ENCODE assay signal across 22 cellular contexts in the genomic region with DNA sequence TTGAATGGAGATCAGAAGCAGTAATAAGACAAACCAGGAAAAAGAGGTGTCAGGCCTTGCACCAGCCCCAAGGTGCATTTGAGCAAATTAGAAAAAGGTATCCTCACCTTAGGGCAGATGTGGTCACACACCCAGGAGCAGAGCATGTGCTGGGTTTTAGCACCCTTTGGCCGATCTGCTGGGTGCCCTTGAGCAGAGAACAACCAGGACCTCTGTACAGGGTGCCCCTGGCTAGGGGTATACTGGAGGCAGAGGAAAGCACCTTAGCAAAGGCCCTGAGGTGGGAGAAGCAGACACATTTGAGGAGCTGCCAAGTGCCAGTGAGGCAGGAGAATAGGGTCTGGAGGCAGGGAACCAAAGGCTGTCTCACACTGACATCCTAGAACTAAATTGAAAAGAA.
DNase-seq lines count a peak whose midpoint lies in the region; ATAC-seq and TF ChIP-seq lines count a peak whose summit lies in the region.
"Had no signal": no experiment of that assay in that cellular context is flagged by ENCODE, and none has a peak within 500 bp of the region (broad histone marks: within the 10 kb centered on the region; RNA-seq: fewer than 3 reads in every experiment).

No MANE protein-coding gene starts in this region.

- no peaks in the 10 kb centered on the region for H3K9me2 ChIP-seq in GM23338 (ENCODE audit: insufficient read depth)

- no peaks in the 10 kb centered on the region for H3F3A ChIP-seq in GM23338 (replicated peaks; ENCODE audit: low read depth)

- no peaks in the 10 kb centered on the region for H3K27me3 Mint-ChIP-seq in GM23338 (ENCODE audit: insufficient read depth, low read depth, poor library complexity)
- H3K27me3 Mint-ChIP-seq: CD4-positive, alpha-beta T cell had no signal

- no peaks in the 10 kb centered on the region for H3K79me2 ChIP-seq in GM23338 (replicated peaks; ENCODE audit: insufficient read depth)

- DNase-seq in GM23338 (ENCODE audit: low spot score) (no peak), mucosa of descending colon (no peak), NCI-H2227 treated with DMSO at 0.1 percent for 48 hours (lab: John Stamatoyannopoulos, UW) (no peak), iPS-NIHi7 (ENCODE audit: extremely low spot score) (no peak)
- no peak for DNase-seq in stimulated activated CD4-positive, alpha-beta T cell treated with anti-CD3 and anti-CD28 coated beads, Interleukin-15, amount 100 ng/mL, for 24 hours
- DNase-seq: ACHN; CD4-positive, alpha-beta T cell; DMS53; IMR-90; Karpas-422; MM.1S; NCI-H1092 treated with DMSO at 0.1 percent for 48 hours; NCI-H1694; NCI-H2107; NCI-H226; NCI-H524 treated with DMSO at 0.1 percent for 48 hours; Peyer's patch; Right ventricle myocardium superior had no signal

- no peaks in the 10 kb centered on the region for H3K27me3 ChIP-seq in GM23338 (ENCODE audit: insufficient read depth)
- H3K27me3 ChIP-seq: Peyer's patch had no signal

- ATAC-seq in GM23338 = no peak
- peak; percentile 8 for ATAC-seq in mucosa of descending colon

- no peak overlapping the region for H3K4me2 ChIP-seq in GM23338

- H3K4me3 ChIP-seq in GM23338 = no peak overlapping the region
- no peak overlapping the region for H3K4me3 ChIP-seq in mucosa of descending colon
- H3K4me3 ChIP-seq: HAP-1 had no signal

- H3K4me1 ChIP-seq in GM23338 (ENCODE audit: insufficient read depth) (no peaks in the 10 kb centered on the region), mucosa of descending colon (ENCODE audit: low read depth) (no peaks in the 10 kb centered on the region)
- H3K4me1 ChIP-seq: Peyer's patch had no signal

- no peaks in the 10 kb centered on the region for H3K36me3 ChIP-seq in GM23338 (ENCODE audit: insufficient read depth)
- no peaks in the 10 kb centered on the region for H3K36me3 ChIP-seq in mucosa of descending colon (ENCODE audit: low read depth)
- H3K36me3 ChIP-seq: HAP-1, Peyer's patch had no signal

- H3K27ac Mint-ChIP-seq in GM23338 = no peak overlapping the region
- H3K27ac Mint-ChIP-seq: B cell; CD4-positive, alpha-beta T cell had no signal

- H3K4me3 Mint-ChIP-seq in GM23338 = no peak overlapping the region
- H3K4me3 Mint-ChIP-seq: B cell; CD4-positive, alpha-beta T cell had no signal

- intact Hi-C loops in mucosa of descending colon (cut with DNase I, micrococcal nuclease) = no loop called here

- no peaks in the 10 kb centered on the region for H4K20me1 ChIP-seq in GM23338 (replicated peaks; ENCODE audit: insufficient read depth)

- TF ChIP-seq CTCF in GM23338 (conservative IDR thresholded peaks at IDR 0.05; ENCODE audit: low read depth in 2 of 2) = no peak
- no peak for TF ChIP-seq CTCF in mucosa of descending colon (IDR thresholded peaks at IDR 0.05)

- H3K9me3 Mint-ChIP-seq in GM23338 = no peaks in the 10 kb centered on the region
- H3K9me3 Mint-ChIP-seq: CD4-positive, alpha-beta T cell had no signal

- no peak overlapping the region for H3K27ac ChIP-seq in GM23338 (ENCODE audit: low read depth)
- peak overlapping the region; percentile 76 for H3K27ac ChIP-seq in cingulate gyrus (ENCODE audit: low read depth, low read length)
- H3K27ac ChIP-seq in temporal lobe (ENCODE audit: low read depth, low read length) = peak overlapping the region; percentile 90

- no peaks in the 10 kb centered on the region for H3K36me3 Mint-ChIP-seq in GM23338 (ENCODE audit: low read depth)

- H2AFZ ChIP-seq in GM23338 = peak overlapping the region; percentile 56; the same call in 1 of the 2 replicates

- H3K9me3 ChIP-seq in mucosa of descending colon = no peaks in the 10 kb centered on the region
- H3K9me3 ChIP-seq: HAP-1, Peyer's patch had no signal

- H3K4me1 Mint-ChIP-seq in GM23338 = peaks cover 6% of the 10 kb centered on the region; the same call in 2 of the 3 replicates
- H3K4me1 Mint-ChIP-seq: B cell had no signal

TF ChIP-seq in GM23338, 12 proteins besides CTCF, POLR2A, EP300 and RAD21 (continues in another document):
- TF ChIP-seq, protein P1, sequence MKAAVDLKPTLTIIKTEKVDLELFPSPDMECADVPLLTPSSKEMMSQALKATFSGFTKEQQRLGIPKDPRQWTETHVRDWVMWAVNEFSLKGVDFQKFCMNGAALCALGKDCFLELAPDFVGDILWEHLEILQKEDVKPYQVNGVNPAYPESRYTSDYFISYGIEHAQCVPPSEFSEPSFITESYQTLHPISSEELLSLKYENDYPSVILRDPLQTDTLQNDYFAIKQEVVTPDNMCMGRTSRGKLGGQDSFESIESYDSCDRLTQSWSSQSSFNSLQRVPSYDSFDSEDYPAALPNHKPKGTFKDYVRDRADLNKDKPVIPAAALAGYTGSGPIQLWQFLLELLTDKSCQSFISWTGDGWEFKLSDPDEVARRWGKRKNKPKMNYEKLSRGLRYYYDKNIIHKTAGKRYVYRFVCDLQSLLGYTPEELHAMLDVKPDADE (IDR thresholded peaks at IDR 0.05) = no peak
- TF ChIP-seq, protein P2, sequence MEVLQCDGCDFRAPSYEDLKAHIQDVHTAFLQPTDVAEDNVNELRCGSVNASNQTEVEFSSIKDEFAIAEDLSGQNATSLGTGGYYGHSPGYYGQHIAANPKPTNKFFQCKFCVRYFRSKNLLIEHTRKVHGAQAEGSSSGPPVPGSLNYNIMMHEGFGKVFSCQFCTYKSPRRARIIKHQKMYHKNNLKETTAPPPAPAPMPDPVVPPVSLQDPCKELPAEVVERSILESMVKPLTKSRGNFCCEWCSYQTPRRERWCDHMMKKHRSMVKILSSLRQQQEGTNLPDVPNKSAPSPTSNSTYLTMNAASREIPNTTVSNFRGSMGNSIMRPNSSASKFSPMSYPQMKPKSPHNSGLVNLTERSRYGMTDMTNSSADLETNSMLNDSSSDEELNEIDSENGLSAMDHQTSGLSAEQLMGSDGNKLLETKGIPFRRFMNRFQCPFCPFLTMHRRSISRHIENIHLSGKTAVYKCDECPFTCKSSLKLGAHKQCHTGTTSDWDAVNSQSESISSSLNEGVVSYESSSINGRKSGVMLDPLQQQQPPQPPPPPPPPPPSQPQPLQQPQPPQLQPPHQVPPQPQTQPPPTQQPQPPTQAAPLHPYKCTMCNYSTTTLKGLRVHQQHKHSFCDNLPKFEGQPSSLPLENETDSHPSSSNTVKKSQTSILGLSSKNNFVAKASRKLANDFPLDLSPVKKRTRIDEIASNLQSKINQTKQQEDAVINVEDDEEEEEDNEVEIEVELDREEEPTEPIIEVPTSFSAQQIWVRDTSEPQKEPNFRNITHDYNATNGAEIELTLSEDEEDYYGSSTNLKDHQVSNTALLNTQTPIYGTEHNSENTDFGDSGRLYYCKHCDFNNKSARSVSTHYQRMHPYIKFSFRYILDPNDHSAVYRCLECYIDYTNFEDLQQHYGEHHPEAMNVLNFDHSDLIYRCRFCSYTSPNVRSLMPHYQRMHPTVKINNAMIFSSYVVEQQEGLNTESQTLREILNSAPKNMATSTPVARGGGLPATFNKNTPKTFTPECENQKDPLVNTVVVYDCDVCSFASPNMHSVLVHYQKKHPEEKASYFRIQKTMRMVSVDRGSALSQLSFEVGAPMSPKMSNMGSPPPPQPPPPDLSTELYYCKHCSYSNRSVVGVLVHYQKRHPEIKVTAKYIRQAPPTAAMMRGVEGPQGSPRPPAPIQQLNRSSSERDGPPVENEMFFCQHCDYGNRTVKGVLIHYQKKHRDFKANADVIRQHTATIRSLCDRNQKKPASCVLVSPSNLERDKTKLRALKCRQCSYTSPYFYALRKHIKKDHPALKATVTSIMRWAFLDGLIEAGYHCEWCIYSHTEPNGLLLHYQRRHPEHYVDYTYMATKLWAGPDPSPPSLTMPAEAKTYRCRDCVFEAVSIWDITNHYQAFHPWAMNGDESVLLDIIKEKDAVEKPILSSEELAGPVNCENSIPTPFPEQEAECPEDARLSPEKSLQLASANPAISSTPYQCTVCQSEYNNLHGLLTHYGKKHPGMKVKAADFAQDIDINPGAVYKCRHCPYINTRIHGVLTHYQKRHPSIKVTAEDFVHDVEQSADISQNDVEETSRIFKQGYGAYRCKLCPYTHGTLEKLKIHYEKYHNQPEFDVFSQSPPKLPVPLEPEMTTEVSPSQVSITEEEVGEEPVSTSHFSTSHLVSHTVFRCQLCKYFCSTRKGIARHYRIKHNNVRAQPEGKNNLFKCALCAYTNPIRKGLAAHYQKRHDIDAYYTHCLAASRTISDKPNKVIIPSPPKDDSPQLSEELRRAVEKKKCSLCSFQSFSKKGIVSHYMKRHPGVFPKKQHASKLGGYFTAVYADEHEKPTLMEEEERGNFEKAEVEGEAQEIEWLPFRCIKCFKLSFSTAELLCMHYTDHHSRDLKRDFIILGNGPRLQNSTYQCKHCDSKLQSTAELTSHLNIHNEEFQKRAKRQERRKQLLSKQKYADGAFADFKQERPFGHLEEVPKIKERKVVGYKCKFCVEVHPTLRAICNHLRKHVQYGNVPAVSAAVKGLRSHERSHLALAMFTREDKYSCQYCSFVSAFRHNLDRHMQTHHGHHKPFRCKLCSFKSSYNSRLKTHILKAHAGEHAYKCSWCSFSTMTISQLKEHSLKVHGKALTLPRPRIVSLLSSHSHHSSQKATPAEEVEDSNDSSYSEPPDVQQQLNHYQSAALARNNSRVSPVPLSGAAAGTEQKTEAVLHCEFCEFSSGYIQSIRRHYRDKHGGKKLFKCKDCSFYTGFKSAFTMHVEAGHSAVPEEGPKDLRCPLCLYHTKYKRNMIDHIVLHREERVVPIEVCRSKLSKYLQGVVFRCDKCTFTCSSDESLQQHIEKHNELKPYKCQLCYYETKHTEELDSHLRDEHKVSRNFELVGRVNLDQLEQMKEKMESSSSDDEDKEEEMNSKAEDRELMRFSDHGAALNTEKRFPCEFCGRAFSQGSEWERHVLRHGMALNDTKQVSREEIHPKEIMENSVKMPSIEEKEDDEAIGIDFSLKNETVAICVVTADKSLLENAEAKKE (CRISPR knock-in tag; IDR thresholded peaks at IDR 0.05) = no peak
- TF ChIP-seq ZNF114 (CRISPR knock-in tag; IDR thresholded peaks at IDR 0.05) (no peak), JUNB (IDR thresholded peaks at IDR 0.05; ENCODE audit: unreplicated experiment) (no peak), CREB1 (CRISPR knock-in tag; IDR thresholded peaks at IDR 0.05; ENCODE audit: low read depth) (no peak), NANOG (IDR thresholded peaks at IDR 0.05; ENCODE audit: borderline replicate concordance) (no peak), POLR2AphosphoS5 (IDR thresholded peaks at IDR 0.05; ENCODE audit: low read depth) (no peak), EZH2 (IDR thresholded peaks at IDR 0.05; ENCODE audit: low read depth, unreplicated experiment) (no peak), STAT1 (IDR thresholded peaks at IDR 0.05; ENCODE audit: unreplicated experiment) (no peak), ZNF331 (CRISPR knock-in tag; IDR thresholded peaks at IDR 0.05; ENCODE audit: low read depth) (no peak)
